Comparison of ENCODE assay signal across 23 cellular contexts in the genomic region with DNA sequence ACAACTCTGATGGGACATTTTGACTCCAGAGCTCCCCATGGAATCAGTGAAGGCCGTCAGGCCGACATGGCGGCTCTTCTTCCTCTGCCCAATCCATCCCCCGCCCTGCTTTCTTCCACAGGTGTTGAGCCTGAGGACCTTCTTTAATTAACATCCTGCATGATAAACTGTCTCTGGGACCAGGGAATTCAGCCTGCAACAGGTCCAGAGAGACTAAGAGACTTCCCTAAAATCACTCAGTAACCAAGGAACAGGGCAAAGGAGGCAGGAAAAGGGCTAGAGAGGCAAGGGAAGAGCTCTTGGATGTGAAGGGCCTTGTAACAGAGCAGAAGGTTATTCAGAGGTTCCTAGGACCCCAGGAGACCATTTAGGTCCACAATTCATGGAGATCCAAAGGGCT.
"Had no signal": no experiment of that assay in that cellular context is flagged by ENCODE, and none has a peak within 500 bp of the region (broad histone marks: within the 10 kb centered on the region; RNA-seq: fewer than 3 reads in every experiment).

No MANE protein-coding gene starts in this region.

- H3K27me3 ChIP-seq: gastrocnemius medialis, tibial artery had no signal

- H3K27ac ChIP-seq: gastrocnemius medialis, neutrophil, tibial artery had no signal

- H3K9me3 Mint-ChIP-seq: naive thymus-derived CD8-positive, alpha-beta T cell; T-cell had no signal

- H3K27ac Mint-ChIP-seq: T-cell had no signal

- H3K9me3 ChIP-seq: gastrocnemius medialis, neutrophil, tibial artery had no signal

- H3K36me3 ChIP-seq: gastrocnemius medialis, neutrophil, tibial artery had no signal

- H3K4me3 Mint-ChIP-seq: naive thymus-derived CD8-positive, alpha-beta T cell; T-cell had no signal

- DNase-seq: activated CD4-positive, alpha-beta T cell treated with anti-CD3 and anti-CD28 coated beads, Interleukin-2, amount 50 U/mL, for 1 hour; activated CD4-positive, CD25-positive, alpha-beta regulatory T cell; activated CD8-positive, alpha-beta memory T cell treated with anti-CD3 and anti-CD28 coated beads, Interleukin-2, amount 50 U/mL, for 4 hours; activated effector memory CD4-positive, alpha-beta T cell treated with Interleukin-2 at 50 U/mL for 16 hours; activated naive CD4-positive, alpha-beta T cell treated with anti-CD3 and anti-CD28 coated beads, Interleukin-2, amount 50 U/mL, for 16 hours; activated T-cell treated with anti-CD3 and anti-CD28 coated beads, Interleukin-2, amount 50 U/mL, for 48 hours; effector CD4-positive, alpha-beta T cell; gastrocnemius medialis; head of caudate nucleus; left ventricle myocardium superior; naive thymus-derived CD8-positive, alpha-beta T cell; stimulated activated CD4-positive, alpha-beta T cell treated with anti-CD3 and anti-CD28 coated beads, Interleukin-12 subunit alpha, Interleukin-12 subunit beta, amount 100 ng/mL, for 4 hours; stimulated activated CD4-positive, alpha-beta T cell treated with anti-CD3 and anti-CD28 coated beads, Interleukin-1b, Interleukin-23, amount 100 ng/mL, for 48 hours; stimulated activated CD8-positive, alpha-beta memory T cell treated with anti-CD3 and anti-CD28 coated beads, Interleukin-4, amount 100 ng/mL, for 48 hours; stimulated activated naive CD8-positive, alpha-beta T cell treated with anti-CD3 and anti-CD28 coated beads, Interleukin-15, Interleukin-2, amounts not matched to agents 100 U/mL and 50 U/mL, for 24 hours; substantia nigra; T-cell; T-helper 9 cell; tibial artery had no signal

- H3K4me3 ChIP-seq: gastrocnemius medialis, tibial artery had no signal

- FAIRE-seq: bronchial epithelial cell, urothelium cell line had no signal

- ATAC-seq: esophagus mucosa; gastrocnemius medialis; naive thymus-derived CD8-positive, alpha-beta T cell; stimulated activated naive CD8-positive, alpha-beta T cell treated with anti-CD3 and anti-CD28 coated beads, Interleukin-15, Interleukin-2, amounts not matched to agents 100 U/mL and 50 U/mL, for 24 hours; T-cell had no signal

- H3K36me3 Mint-ChIP-seq: T-cell had no signal
